Comparison of ENCODE assay signal across 1 cellular context in the genomic region with DNA sequence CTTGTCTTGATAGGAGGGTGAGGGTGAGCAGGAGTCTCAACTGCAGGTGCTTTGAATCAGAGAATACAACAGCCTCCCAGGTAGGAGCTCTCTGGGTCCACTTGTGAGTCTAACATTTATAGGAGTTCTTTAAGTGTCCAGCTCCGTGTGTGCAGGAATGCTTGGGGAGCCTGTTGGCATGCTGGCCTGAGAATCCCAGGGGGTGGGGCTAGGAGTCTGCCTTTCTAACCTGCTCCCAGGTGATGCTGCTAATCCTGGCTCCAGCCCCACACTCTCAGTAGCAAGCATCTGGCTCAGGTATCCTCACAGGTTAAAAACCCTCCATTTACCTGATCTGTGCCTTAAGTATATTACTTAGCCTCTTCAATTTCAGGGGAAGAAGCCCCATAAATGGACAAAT.
TF ChIP-seq lines count a peak whose summit lies in the region.

No MANE protein-coding gene starts in this region.

TF ChIP-seq in GM23338, 12 proteins besides CTCF, POLR2A, EP300 and RAD21 (continued from another document):
- TF ChIP-seq, protein P1, sequence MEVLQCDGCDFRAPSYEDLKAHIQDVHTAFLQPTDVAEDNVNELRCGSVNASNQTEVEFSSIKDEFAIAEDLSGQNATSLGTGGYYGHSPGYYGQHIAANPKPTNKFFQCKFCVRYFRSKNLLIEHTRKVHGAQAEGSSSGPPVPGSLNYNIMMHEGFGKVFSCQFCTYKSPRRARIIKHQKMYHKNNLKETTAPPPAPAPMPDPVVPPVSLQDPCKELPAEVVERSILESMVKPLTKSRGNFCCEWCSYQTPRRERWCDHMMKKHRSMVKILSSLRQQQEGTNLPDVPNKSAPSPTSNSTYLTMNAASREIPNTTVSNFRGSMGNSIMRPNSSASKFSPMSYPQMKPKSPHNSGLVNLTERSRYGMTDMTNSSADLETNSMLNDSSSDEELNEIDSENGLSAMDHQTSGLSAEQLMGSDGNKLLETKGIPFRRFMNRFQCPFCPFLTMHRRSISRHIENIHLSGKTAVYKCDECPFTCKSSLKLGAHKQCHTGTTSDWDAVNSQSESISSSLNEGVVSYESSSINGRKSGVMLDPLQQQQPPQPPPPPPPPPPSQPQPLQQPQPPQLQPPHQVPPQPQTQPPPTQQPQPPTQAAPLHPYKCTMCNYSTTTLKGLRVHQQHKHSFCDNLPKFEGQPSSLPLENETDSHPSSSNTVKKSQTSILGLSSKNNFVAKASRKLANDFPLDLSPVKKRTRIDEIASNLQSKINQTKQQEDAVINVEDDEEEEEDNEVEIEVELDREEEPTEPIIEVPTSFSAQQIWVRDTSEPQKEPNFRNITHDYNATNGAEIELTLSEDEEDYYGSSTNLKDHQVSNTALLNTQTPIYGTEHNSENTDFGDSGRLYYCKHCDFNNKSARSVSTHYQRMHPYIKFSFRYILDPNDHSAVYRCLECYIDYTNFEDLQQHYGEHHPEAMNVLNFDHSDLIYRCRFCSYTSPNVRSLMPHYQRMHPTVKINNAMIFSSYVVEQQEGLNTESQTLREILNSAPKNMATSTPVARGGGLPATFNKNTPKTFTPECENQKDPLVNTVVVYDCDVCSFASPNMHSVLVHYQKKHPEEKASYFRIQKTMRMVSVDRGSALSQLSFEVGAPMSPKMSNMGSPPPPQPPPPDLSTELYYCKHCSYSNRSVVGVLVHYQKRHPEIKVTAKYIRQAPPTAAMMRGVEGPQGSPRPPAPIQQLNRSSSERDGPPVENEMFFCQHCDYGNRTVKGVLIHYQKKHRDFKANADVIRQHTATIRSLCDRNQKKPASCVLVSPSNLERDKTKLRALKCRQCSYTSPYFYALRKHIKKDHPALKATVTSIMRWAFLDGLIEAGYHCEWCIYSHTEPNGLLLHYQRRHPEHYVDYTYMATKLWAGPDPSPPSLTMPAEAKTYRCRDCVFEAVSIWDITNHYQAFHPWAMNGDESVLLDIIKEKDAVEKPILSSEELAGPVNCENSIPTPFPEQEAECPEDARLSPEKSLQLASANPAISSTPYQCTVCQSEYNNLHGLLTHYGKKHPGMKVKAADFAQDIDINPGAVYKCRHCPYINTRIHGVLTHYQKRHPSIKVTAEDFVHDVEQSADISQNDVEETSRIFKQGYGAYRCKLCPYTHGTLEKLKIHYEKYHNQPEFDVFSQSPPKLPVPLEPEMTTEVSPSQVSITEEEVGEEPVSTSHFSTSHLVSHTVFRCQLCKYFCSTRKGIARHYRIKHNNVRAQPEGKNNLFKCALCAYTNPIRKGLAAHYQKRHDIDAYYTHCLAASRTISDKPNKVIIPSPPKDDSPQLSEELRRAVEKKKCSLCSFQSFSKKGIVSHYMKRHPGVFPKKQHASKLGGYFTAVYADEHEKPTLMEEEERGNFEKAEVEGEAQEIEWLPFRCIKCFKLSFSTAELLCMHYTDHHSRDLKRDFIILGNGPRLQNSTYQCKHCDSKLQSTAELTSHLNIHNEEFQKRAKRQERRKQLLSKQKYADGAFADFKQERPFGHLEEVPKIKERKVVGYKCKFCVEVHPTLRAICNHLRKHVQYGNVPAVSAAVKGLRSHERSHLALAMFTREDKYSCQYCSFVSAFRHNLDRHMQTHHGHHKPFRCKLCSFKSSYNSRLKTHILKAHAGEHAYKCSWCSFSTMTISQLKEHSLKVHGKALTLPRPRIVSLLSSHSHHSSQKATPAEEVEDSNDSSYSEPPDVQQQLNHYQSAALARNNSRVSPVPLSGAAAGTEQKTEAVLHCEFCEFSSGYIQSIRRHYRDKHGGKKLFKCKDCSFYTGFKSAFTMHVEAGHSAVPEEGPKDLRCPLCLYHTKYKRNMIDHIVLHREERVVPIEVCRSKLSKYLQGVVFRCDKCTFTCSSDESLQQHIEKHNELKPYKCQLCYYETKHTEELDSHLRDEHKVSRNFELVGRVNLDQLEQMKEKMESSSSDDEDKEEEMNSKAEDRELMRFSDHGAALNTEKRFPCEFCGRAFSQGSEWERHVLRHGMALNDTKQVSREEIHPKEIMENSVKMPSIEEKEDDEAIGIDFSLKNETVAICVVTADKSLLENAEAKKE (CRISPR knock-in tag; IDR thresholded peaks at IDR 0.05) = no peak
- no peak for TF ChIP-seq ZNF331 (CRISPR knock-in tag; IDR thresholded peaks at IDR 0.05; ENCODE audit: low read depth)
- TF ChIP-seq, protein P2, sequence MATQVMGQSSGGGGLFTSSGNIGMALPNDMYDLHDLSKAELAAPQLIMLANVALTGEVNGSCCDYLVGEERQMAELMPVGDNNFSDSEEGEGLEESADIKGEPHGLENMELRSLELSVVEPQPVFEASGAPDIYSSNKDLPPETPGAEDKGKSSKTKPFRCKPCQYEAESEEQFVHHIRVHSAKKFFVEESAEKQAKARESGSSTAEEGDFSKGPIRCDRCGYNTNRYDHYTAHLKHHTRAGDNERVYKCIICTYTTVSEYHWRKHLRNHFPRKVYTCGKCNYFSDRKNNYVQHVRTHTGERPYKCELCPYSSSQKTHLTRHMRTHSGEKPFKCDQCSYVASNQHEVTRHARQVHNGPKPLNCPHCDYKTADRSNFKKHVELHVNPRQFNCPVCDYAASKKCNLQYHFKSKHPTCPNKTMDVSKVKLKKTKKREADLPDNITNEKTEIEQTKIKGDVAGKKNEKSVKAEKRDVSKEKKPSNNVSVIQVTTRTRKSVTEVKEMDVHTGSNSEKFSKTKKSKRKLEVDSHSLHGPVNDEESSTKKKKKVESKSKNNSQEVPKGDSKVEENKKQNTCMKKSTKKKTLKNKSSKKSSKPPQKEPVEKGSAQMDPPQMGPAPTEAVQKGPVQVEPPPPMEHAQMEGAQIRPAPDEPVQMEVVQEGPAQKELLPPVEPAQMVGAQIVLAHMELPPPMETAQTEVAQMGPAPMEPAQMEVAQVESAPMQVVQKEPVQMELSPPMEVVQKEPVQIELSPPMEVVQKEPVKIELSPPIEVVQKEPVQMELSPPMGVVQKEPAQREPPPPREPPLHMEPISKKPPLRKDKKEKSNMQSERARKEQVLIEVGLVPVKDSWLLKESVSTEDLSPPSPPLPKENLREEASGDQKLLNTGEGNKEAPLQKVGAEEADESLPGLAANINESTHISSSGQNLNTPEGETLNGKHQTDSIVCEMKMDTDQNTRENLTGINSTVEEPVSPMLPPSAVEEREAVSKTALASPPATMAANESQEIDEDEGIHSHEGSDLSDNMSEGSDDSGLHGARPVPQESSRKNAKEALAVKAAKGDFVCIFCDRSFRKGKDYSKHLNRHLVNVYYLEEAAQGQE (IDR thresholded peaks at IDR 0.05; ENCODE audit: unreplicated experiment) = no peak
- no peak for TF ChIP-seq NANOG (IDR thresholded peaks at IDR 0.05; ENCODE audit: borderline replicate concordance)
- TF ChIP-seq, protein P3, sequence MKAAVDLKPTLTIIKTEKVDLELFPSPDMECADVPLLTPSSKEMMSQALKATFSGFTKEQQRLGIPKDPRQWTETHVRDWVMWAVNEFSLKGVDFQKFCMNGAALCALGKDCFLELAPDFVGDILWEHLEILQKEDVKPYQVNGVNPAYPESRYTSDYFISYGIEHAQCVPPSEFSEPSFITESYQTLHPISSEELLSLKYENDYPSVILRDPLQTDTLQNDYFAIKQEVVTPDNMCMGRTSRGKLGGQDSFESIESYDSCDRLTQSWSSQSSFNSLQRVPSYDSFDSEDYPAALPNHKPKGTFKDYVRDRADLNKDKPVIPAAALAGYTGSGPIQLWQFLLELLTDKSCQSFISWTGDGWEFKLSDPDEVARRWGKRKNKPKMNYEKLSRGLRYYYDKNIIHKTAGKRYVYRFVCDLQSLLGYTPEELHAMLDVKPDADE (IDR thresholded peaks at IDR 0.05) = no peak
- TF ChIP-seq STAT1 (IDR thresholded peaks at IDR 0.05; ENCODE audit: unreplicated experiment) = no peak
- TF ChIP-seq POLR2AphosphoS5 (IDR thresholded peaks at IDR 0.05; ENCODE audit: low read depth) = no peak
- no peak for TF ChIP-seq CREB1 (CRISPR knock-in tag; IDR thresholded peaks at IDR 0.05; ENCODE audit: low read depth)
- no peak for TF ChIP-seq EZH2 (IDR thresholded peaks at IDR 0.05; ENCODE audit: low read depth, unreplicated experiment)
- TF ChIP-seq JUNB (IDR thresholded peaks at IDR 0.05; ENCODE audit: unreplicated experiment) = no peak
- TF ChIP-seq EZH2phosphoT487 (IDR thresholded peaks at IDR 0.05; ENCODE audit: unreplicated experiment) = no peak
TF ChIP-seq in GM23338: peak in this region for 0.
